ENCODE assay signal across 1 cellular context in the genomic region with DNA sequence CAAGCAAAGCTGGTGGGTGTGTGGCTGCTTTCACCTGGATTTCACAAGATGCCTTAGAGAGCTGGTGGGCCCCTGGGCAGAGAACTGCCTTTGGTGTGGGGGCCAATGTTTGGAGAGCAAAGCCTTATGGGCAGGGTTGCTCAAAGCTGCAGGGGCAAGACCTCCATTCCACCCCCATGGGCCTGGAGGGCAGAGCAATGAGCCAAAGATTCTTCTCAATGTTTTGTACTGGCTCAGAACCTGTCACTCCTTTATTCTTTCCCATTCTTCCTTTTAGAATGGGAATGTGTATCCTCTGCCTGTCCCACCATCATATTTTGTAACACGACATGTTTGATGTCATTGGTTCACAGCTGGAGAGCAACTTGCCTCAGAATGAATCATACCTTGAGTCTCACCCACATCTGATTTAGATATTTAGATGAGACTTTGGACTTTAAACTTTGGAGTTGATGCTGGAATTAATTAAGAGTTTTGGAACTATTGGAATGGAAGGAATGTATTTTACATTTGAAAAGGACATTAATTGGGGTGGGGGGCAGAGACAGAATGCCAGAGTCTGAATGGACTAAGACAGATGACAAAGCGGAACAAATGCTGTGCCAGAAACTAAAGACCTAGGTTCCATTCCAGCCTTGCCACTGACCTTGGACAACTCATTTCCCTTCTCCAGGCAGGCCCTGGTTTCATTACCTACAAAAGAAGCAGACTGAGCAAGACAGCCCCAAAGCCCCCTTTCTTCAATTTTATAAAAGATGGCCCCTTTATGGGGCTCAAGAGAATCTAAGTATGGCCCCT.
TF ChIP-seq lines count a peak whose summit lies in the region.

No MANE protein-coding gene starts in this region.

TF ChIP-seq in GM23338, 12 proteins besides CTCF, POLR2A, EP300 and RAD21 (continued from another document):
- TF ChIP-seq POLR2AphosphoS5 (IDR thresholded peaks at IDR 0.05; ENCODE audit: low read depth) (no peak), ZNF331 (CRISPR knock-in tag; IDR thresholded peaks at IDR 0.05; ENCODE audit: low read depth) (no peak)
